Comparison of ENCODE assay signal across 1 cellular context in genomic region chr5:109409061-109409843, GRCh38.
A peak's percentile ranks its signal among the peaks of the same experiment; 100 is the strongest.
TF ChIP-seq lines count a peak whose summit lies in the region.

No MANE protein-coding gene starts in this region.

TF ChIP-seq in HEK293, 187 proteins besides CTCF, POLR2A, EP300 and RAD21 (continued from another document and continues in another):
- TF ChIP-seq ZNF449 (tag by site-specific recombination; IDR thresholded peaks at IDR 0.05) (peak; percentile 65; the same call in 1 of the 2 replicates), ZNF677 (tag by site-specific recombination; IDR thresholded peaks at IDR 0.05) (no peak), YY1 (tag by site-specific recombination; IDR thresholded peaks at IDR 0.05) (peak; percentile 83), ZNF785 (tag by site-specific recombination; IDR thresholded peaks at IDR 0.05) (no peak), PRDM10 (tag by site-specific recombination; IDR thresholded peaks at IDR 0.05) (peak; percentile 94), REPIN1 (tag by site-specific recombination; IDR thresholded peaks at IDR 0.05; ENCODE audit: low read depth) (peak; percentile 22; the same call in 1 of the 2 replicates), ZSCAN5A (tag by site-specific recombination; IDR thresholded peaks at IDR 0.05) (peak; percentile 19; the same call in 1 of the 2 replicates), RBAK (tag by site-specific recombination; IDR thresholded peaks at IDR 0.05) (no peak), ZBTB26 (tag by site-specific recombination; optimal IDR thresholded peaks at IDR 0.05) (peak; percentile 73), ZNF626 (tag by site-specific recombination; IDR thresholded peaks at IDR 0.05) (no peak), ZNF292 (tag by site-specific recombination; IDR thresholded peaks at IDR 0.05; ENCODE audit: borderline replicate concordance, low read depth) (no peak), YY2 (tag by site-specific recombination; IDR thresholded peaks at IDR 0.05) (peak; percentile 42; the same call in 1 of the 2 replicates), KLF1 (tag by site-specific recombination; IDR thresholded peaks at IDR 0.05) (peak; percentile 63; the same call in 1 of the 2 replicates), ZNF776 (tag by site-specific recombination; IDR thresholded peaks at IDR 0.05; ENCODE audit: borderline replicate concordance) (no peak), ZNF366 (tag by site-specific recombination; conservative IDR thresholded peaks at IDR 0.05) (no peak), ZNF571 (tag by site-specific recombination; IDR thresholded peaks at IDR 0.05) (no peak), ZBTB10 (tag by site-specific recombination; IDR thresholded peaks at IDR 0.05) (peak; percentile 90), ZNF623 (tag by site-specific recombination; IDR thresholded peaks at IDR 0.05) (0 out of 2 replicates have a peak, but pooled peaks have one; percentile 14), ZNF501 (tag by site-specific recombination; IDR thresholded peaks at IDR 0.05) (peak; percentile 84), ZNF473 (tag by site-specific recombination; IDR thresholded peaks at IDR 0.05) (no peak), ZSCAN30 (tag by site-specific recombination; IDR thresholded peaks at IDR 0.05) (peak; percentile 24; the same call in 1 of the 2 replicates), ZNF362 (tag by site-specific recombination; IDR thresholded peaks at IDR 0.05) (peak; percentile 93), MZF1 (tag by site-specific recombination; IDR thresholded peaks at IDR 0.05; ENCODE audit: borderline replicate concordance) (no peak), ZFP37 (tag by site-specific recombination; IDR thresholded peaks at IDR 0.05) (peak; percentile 80; the same call in 1 of the 2 replicates), ZNF747 (tag by site-specific recombination; IDR thresholded peaks at IDR 0.05) (no peak), ZNF280D (tag by site-specific recombination; IDR thresholded peaks at IDR 0.05) (0 out of 2 replicates have a peak, but pooled peaks have one; percentile 22), ZNF624 (tag by site-specific recombination; IDR thresholded peaks at IDR 0.05) (no peak), ZNF18 (tag by site-specific recombination; IDR thresholded peaks at IDR 0.05) (0 out of 2 replicates have a peak, but pooled peaks have one; percentile 49), ZNF76 (tag by site-specific recombination; IDR thresholded peaks at IDR 0.05; ENCODE audit: borderline replicate concordance, low read depth) (peak; percentile 88), ZNF341 (tag by site-specific recombination; IDR thresholded peaks at IDR 0.05; ENCODE audit: low read depth) (peak; percentile 7; the same call in 1 of the 2 replicates), ZNF513 (tag by site-specific recombination; IDR thresholded peaks at IDR 0.05) (no peak), KLF8 (tag by site-specific recombination; IDR thresholded peaks at IDR 0.05) (peak; percentile 97), ZNF423 (tag by site-specific recombination; IDR thresholded peaks at IDR 0.05) (peak; percentile 34; the same call in 1 of the 2 replicates), KLF17 (tag by site-specific recombination; IDR thresholded peaks at IDR 0.05) (no peak; the same call in 1 of the 2 replicates), ZNF274 (IDR thresholded peaks at IDR 0.05; ENCODE audit: low read length) (no peak), ZNF274 (tag by site-specific recombination; IDR thresholded peaks at IDR 0.05; ENCODE audit: borderline replicate concordance) (no peak), ZNF777 (tag by site-specific recombination; IDR thresholded peaks at IDR 0.05; ENCODE audit: borderline replicate concordance) (peak; percentile 87), ZNF488 (tag by site-specific recombination; IDR thresholded peaks at IDR 0.05) (no peak)
